ENCODE assay signal across 17 cellular contexts in the genomic region with DNA sequence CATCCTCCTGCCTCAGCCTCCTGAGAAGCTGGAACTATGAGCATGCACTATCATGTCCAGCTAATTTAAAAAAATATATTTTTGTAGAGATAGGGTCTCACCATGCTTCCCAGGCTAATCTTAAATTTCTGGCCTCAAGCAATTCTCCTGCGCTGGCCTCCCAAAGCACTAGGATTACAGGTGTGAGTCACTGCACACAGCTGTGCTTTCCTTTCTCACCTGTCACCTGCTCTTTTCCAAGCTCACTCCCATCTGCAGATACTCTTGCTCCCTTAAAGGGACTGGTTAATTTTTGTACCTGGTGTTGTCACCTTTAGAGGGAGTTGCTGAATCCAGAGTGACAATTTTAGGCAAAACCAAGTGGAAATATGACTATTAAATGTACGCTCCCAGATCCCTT.
"Had no signal": no experiment of that assay in that cellular context is flagged by ENCODE, and none has a peak within 500 bp of the region (broad histone marks: within the 10 kb centered on the region; RNA-seq: fewer than 3 reads in every experiment).

No MANE protein-coding gene starts in this region.

- H3K36me3 ChIP-seq: heart left ventricle, ovary, prostate gland, transverse colon had no signal

- H3K27ac ChIP-seq: coronary artery, epithelial cell of prostate, heart left ventricle, neutrophil, ovary, prostate gland, transverse colon had no signal

- H3K4me1 ChIP-seq: prostate gland, transverse colon had no signal

- ATAC-seq: heart left ventricle; stimulated activated naive B cell treated with anti-CD40 and anti-IgM and Interleukin-4, amounts not matched to agents 10 μg/mL and 1 μg/mL and 100 μg/mL, for 72 hours had no signal

- H3K27me3 ChIP-seq: heart left ventricle, neutrophil, ovary, transverse colon had no signal

- DNase-seq: activated CD4-positive, alpha-beta memory T cell treated with anti-CD3 and anti-CD28 coated beads for 36 hours; activated CD4-positive, alpha-beta T cell treated with anti-CD3 and anti-CD28 coated beads for 48 hours; activated CD4-positive, CD25-positive, alpha-beta regulatory T cell; activated naive CD4-positive, alpha-beta T cell treated with Interleukin-2 at 50 U/mL for 16 hours; activated naive CD8-positive, alpha-beta T cell treated with anti-CD3 and anti-CD28 coated beads for 36 hours; activated T-cell treated with anti-CD3 and anti-CD28 coated beads, Interleukin-2, amount 50 U/mL, for 48 hours; cerebellar nuclear complex; heart left ventricle; ovary; stimulated activated CD4-positive, alpha-beta T cell treated with anti-CD3 and anti-CD28 coated beads, Interleukin-2, amount 100 ng/mL, for 48 hours; stimulated activated CD8-positive, alpha-beta memory T cell treated with anti-CD3 and anti-CD28 coated beads, Interleukin-4, amount 100 ng/mL, for 48 hours; stimulated activated naive B cell treated with anti-CD40 and anti-IgM and Interleukin-4, amounts not matched to agents 10 μg/mL and 1 μg/mL and 100 μg/mL, for 72 hours; transverse colon had no signal

- H3K9me3 ChIP-seq: neutrophil, ovary, prostate gland had no signal

- H3K4me3 ChIP-seq: coronary artery, heart left ventricle, ovary, prostate gland, transverse colon had no signal
